ENCODE assay signal across 22 cellular contexts in the genomic region with DNA sequence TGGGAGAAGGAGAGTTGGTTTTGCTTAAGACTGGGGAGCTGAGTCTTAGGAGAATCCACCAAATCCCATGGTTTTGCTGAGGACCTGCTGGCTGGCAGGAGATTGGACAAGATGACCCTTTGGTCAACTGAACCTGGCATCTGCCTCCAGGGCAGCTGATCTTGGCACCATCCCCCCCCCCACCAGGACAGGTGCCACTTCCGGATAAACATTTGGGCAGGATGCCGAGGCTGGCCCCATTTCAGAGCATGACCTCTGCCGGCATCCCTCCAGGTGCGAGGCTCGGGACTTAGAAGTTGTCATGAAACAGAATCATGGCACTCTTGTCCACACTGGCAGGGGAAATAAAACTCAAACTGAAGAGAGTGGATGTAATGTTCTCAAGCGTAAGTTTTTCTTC.
A peak's percentile ranks its signal among the peaks of the same experiment; 100 is the strongest.
DNase-seq lines count a peak whose midpoint lies in the region; ATAC-seq and TF ChIP-seq lines count a peak whose summit lies in the region.
"Had no signal": no experiment of that assay in that cellular context is flagged by ENCODE, and none has a peak within 500 bp of the region (broad histone marks: within the 10 kb centered on the region; RNA-seq: fewer than 3 reads in every experiment).

No MANE protein-coding gene starts in this region.

- TF ChIP-seq POLR2A in erythroblast (IDR thresholded peaks at IDR 0.05; ENCODE audit: low read length) = no peak

- DNase-seq in NCI-H2196 treated with DMSO at 0.1 percent for 48 hours (lab: John Stamatoyannopoulos, UW; ENCODE audit: unreplicated experiment) (peak; percentile 55), osteoblast (ENCODE audit: insufficient read length, low spot score, missing footprints) (peak; percentile 23), upper lobe of right lung (peak; percentile 48), erythroblast (lab: John Stamatoyannopoulos, UW) (no peak), AG08395 (ENCODE audit: low spot score) (no peak), NCI-H446 (lab: John Stamatoyannopoulos, UW) (no peak)
- DNase-seq: activated CD4-positive, alpha-beta T cell treated with anti-CD3 and anti-CD28 coated beads, Interleukin-2, amount 10 ng/mL, durations not matched to agents 7 days and 5 days; activated CD8-positive, alpha-beta memory T cell treated with anti-CD3 and anti-CD28 coated beads, Interleukin-2, amount 10 ng/mL, durations not matched to agents 7 days and 5 days; activated naive CD4-positive, alpha-beta T cell treated with anti-CD3 and anti-CD28 coated beads, Interleukin-2, amount 50 U/mL, for 16 hours; activated T-cell treated with anti-CD3 and anti-CD28 coated beads, Interleukin-2, amount 50 U/mL, for 72 hours; CD8-positive, alpha-beta memory T cell; GDM1; kidney glomerular epithelial cell; mammary epithelial cell; NCI-H1417 treated with DMSO at 0.1 percent for 48 hours; NCI-H526 had no signal

- no peaks in the 10 kb centered on the region for H4K20me1 ChIP-seq in osteoblast (ENCODE audit: insufficient read depth, low read length)

- intact Hi-C loops in upper lobe of right lung (cut with DNase I) = no loop called here

- ATAC-seq in upper lobe of right lung = no peak
- ATAC-seq: activated CD8-positive, alpha-beta memory T cell treated with anti-CD3 and anti-CD28 coated beads, Interleukin-2, amount 10 ng/mL, durations not matched to agents 7 days and 5 days; activated T-cell treated with anti-CD3 and anti-CD28 coated beads, Interleukin-2, amount 50 U/mL, for 72 hours; stimulated activated effector memory CD8-positive, alpha-beta T cell treated with anti-CD3 and anti-CD28 coated beads, Interleukin-12 subunit alpha, Interleukin-12 subunit beta, amount 100 ng/mL, for 72 hours had no signal

- TF ChIP-seq CTCF in osteoblast (IDR thresholded peaks at IDR 0.05; ENCODE audit: extremely low read depth, low read depth, low read length) = no peak
- no peak for TF ChIP-seq CTCF in upper lobe of right lung (IDR thresholded peaks at IDR 0.05)

- no peaks in the 10 kb centered on the region for H3K27me3 ChIP-seq in osteoblast (ENCODE audit: insufficient read depth, low read length)
- no peaks in the 10 kb centered on the region for H3K27me3 ChIP-seq in upper lobe of right lung
- H3K27me3 ChIP-seq: MG63, neutrophil had no signal

- no peak overlapping the region for H3K4me2 ChIP-seq in osteoblast (ENCODE audit: insufficient read depth, low read length)
- H3K4me2 ChIP-seq: smooth muscle cell had no signal

- H3K4me3 ChIP-seq in osteoblast (ENCODE audit: insufficient read depth, low read length) (no peak overlapping the region), upper lobe of right lung (no peak overlapping the region)
- H3K4me3 ChIP-seq: GM23248, MG63, smooth muscle cell had no signal

- peak overlapping the region; percentile 29 for H3K27ac ChIP-seq in cingulate gyrus (ENCODE audit: low read depth, low read length)
- H3K27ac ChIP-seq in osteoblast (ENCODE audit: low read depth, low read length) = no peak overlapping the region
- no peak overlapping the region for H3K27ac ChIP-seq in upper lobe of right lung
- H3K27ac ChIP-seq: GM23248, neutrophil had no signal

- H3K79me2 ChIP-seq in osteoblast (ENCODE audit: insufficient read depth, low read length) = no peaks in the 10 kb centered on the region

- H2AFZ ChIP-seq in osteoblast (ENCODE audit: low read length) = peak overlapping the region; percentile 83
- H2AFZ ChIP-seq: GM23248 had no signal

- H3K9me3 ChIP-seq in osteoblast (ENCODE audit: low read depth, low read length) (no peaks in the 10 kb centered on the region), upper lobe of right lung (no peaks in the 10 kb centered on the region)
- H3K9me3 ChIP-seq: MG63, neutrophil had no signal

- H3K4me1 ChIP-seq in osteoblast (ENCODE audit: insufficient read depth, low read length) = peaks cover 12% of the 10 kb centered on the region
- H3K4me1 ChIP-seq in upper lobe of right lung = peaks cover 10% of the 10 kb centered on the region

- H3K36me3 ChIP-seq in osteoblast (ENCODE audit: insufficient read depth, low read length) (no peaks in the 10 kb centered on the region), upper lobe of right lung (no peaks in the 10 kb centered on the region)
- H3K36me3 ChIP-seq: MG63, neutrophil had no signal

Comparison
In these comparisons a context has a peak if more than half of its experiments do, and no peak if none do; other contexts are left out.
1. DNase-seq: peak in NCI-H2196 treated with DMSO at 0.1 percent for 48 hours (single experiment), osteoblast (single experiment) and upper lobe of right lung (single experiment); none in erythroblast (0 of 2), AG08395 (single experiment) and NCI-H446 (0 of 2).